1 cellular context compared by ENCODE assay signal in genomic region chr16:79816081-79816497, GRCh38.
A peak's percentile ranks its signal among the peaks of the same experiment; 100 is the strongest.
TF ChIP-seq lines count a peak whose summit lies in the region.

No MANE protein-coding gene starts in this region.

TF ChIP-seq in K562, 482 proteins besides CTCF, POLR2A, EP300 and RAD21 (continued from another document and continues in another):
- no peak for TF ChIP-seq E2F8 (IDR thresholded peaks at IDR 0.05; ENCODE audit: low read depth, partially characterized antibody)
- TF ChIP-seq NFE2 (IDR thresholded peaks at IDR 0.05; ENCODE audit: low read depth), result 0 out of 2 replicates have a peak, but pooled peaks have one; percentile 17
- TF ChIP-seq CGGBP1 (CRISPR knock-in tag; IDR thresholded peaks at IDR 0.05), result no peak
- TF ChIP-seq RCOR1 (IDR thresholded peaks at IDR 0.05; ENCODE audit: borderline replicate concordance in 1 of 2, low read depth in 2 of 2, low read length in 2 of 2), result peak in 1 of 2 experiments; percentile 44; a peak in 1 of 4 replicates
- TF ChIP-seq NR2F6 (CRISPR knock-in tag; IDR thresholded peaks at IDR 0.05), result no peak
- TF ChIP-seq SMAD1 (IDR thresholded peaks at IDR 0.05; ENCODE audit: low read depth, low read length, partially characterized antibody), result no peak
- TF ChIP-seq MBD2 (IDR thresholded peaks at IDR 0.05; ENCODE audit: borderline replicate concordance, low read depth), result no peak
- TF ChIP-seq L3MBTL2 (IDR thresholded peaks at IDR 0.05), result peak; percentile 37; the same call in 1 of the 2 replicates
- TF ChIP-seq MGA (IDR thresholded peaks at IDR 0.05), result peak; percentile 33; the same call in 1 of the 2 replicates
- TF ChIP-seq ZNF232 (CRISPR knock-in tag; IDR thresholded peaks at IDR 0.05), result no peak
- peak; percentile 74; the same call in 1 of the 2 replicates for TF ChIP-seq ATF3 (IDR thresholded peaks at IDR 0.05)
- no peak for TF ChIP-seq ATF3 (CRISPR knock-in tag; conservative IDR thresholded peaks at IDR 0.05)
- no peak for TF ChIP-seq ZNF407 (IDR thresholded peaks at IDR 0.05; ENCODE audit: low read depth)
- 0 out of 2 replicates have a peak, but pooled peaks have one; percentile 19 for TF ChIP-seq ARID1B (IDR thresholded peaks at IDR 0.05)
- no peak for TF ChIP-seq ZBTB34 (CRISPR knock-in tag; IDR thresholded peaks at IDR 0.05)
- no peak for TF ChIP-seq POLR2H (tag; IDR thresholded peaks at IDR 0.05; ENCODE audit: low read depth)
- no peak for TF ChIP-seq HBP1 (CRISPR knock-in tag; IDR thresholded peaks at IDR 0.05)
- no peak for TF ChIP-seq HDGF (IDR thresholded peaks at IDR 0.05)
